Comparison of ENCODE assay signal across 24 cellular contexts in the genomic region with DNA sequence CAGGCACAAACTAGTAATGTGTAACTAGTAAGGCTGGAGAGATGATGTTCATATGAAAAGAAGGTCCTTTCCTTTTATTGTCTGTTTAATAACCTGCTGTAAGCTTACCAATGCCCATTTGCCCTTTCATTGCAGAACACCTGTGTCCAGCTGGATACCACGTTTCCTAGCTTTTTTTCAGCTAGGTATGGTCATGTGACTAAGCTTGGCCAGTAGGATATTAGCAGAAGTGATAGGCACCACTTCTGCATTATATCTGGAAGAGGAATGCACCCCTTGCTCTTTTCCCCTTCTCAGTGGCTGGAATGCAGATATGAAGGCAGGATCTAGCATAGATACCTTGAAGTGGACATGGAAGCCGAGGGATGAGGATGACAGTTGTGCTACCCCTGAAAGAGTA. TPM values are rescaled to one million over a fixed set of nuclear protein-coding genes. Genes with fewer than 3 reads are reported as not detected.
"Had no signal": no experiment of that assay in that cellular context is flagged by ENCODE, and none has a peak within 500 bp of the region (broad histone marks: within the 10 kb centered on the region; RNA-seq: fewer than 3 reads in every experiment).

No MANE protein-coding gene starts in this region.

- H3K36me3 ChIP-seq: Peyer's patch had no signal

- ATAC-seq: activated CD4-positive, CD25-positive, alpha-beta regulatory T cell treated with anti-CD3 and anti-CD28 coated beads, Interleukin-2, amount 50 U/mL, for 24 hours; activated CD8-positive, alpha-beta T cell treated with anti-CD3 and anti-CD28 coated beads for 36 hours; SK-N-SH treated with all-trans-retinoic acid at 6 μM for 48 hours had no signal

- H3K9me3 ChIP-seq: adrenal gland, MG63, Peyer's patch, SJSA1 had no signal

- H3K27ac ChIP-seq: adrenal gland, SJSA1 had no signal

- H3K4me3 ChIP-seq: adrenal gland, MG63, Peyer's patch, SJSA1 had no signal

- H3K4me1 ChIP-seq: adrenal gland, SJSA1 had no signal

- DNase-seq: activated CD4-positive, alpha-beta T cell treated with anti-CD3 and anti-CD28 coated beads for 4 hours; activated CD8-positive, alpha-beta memory T cell treated with anti-CD3 and anti-CD28 coated beads, Interleukin-2, amount 50 U/mL, for 48 hours; activated CD8-positive, alpha-beta T cell treated with anti-CD3 and anti-CD28 coated beads for 36 hours; activated naive CD4-positive, alpha-beta T cell treated with anti-CD3 and anti-CD28 coated beads, Interleukin-2, amount 50 U/mL, for 16 hours; activated naive CD8-positive, alpha-beta T cell treated with anti-CD3 and anti-CD28 coated beads, Interleukin-2, amount 10 ng/mL, durations not matched to agents 7 days and 5 days; activated T-cell treated with anti-CD3 and anti-CD28 coated beads, Interleukin-2, amount 50 U/mL, for 1 hour; adrenal gland; anterior cingulate cortex; cerebellar nuclear complex; MG63; MV-4-11; NCI-H1092 treated with DMSO at 0.1 percent for 48 hours; NCI-H1417 treated with DMSO at 0.1 percent for 48 hours; NCI-H1694; NCI-H2029 treated with DMSO at 0.1 percent for 48 hours; NCI-H510A treated with DMSO at 0.1 percent for 48 hours; Peyer's patch; SHP77; SW 1271 had no signal

- H3K27me3 ChIP-seq: MG63, Peyer's patch had no signal

RNA-seq across cellular contexts. Expression of gene SMIM32, which starts 7.0 kb away (rescaled TPM):
- total RNA-seq: activated CD8-positive, alpha-beta T cell treated with anti-CD3 and anti-CD28 coated beads for 36 hours; activated naive CD8-positive, alpha-beta T cell treated with anti-CD3 and anti-CD28 coated beads, Interleukin-2, amount 10 ng/mL, durations not matched to agents 7 days and 5 days; adrenal gland; cardiac septum; SJSA1; T-helper 1 cell treated with Interleukin-12 subunit alpha and Interleukin-12 subunit beta and Interleukin-4 antibody, amounts not matched to agents 30 ng/mL and 1 ng/mL, for 36 hours had no signal
